12 cellular contexts compared by ENCODE assay signal in the genomic region with DNA sequence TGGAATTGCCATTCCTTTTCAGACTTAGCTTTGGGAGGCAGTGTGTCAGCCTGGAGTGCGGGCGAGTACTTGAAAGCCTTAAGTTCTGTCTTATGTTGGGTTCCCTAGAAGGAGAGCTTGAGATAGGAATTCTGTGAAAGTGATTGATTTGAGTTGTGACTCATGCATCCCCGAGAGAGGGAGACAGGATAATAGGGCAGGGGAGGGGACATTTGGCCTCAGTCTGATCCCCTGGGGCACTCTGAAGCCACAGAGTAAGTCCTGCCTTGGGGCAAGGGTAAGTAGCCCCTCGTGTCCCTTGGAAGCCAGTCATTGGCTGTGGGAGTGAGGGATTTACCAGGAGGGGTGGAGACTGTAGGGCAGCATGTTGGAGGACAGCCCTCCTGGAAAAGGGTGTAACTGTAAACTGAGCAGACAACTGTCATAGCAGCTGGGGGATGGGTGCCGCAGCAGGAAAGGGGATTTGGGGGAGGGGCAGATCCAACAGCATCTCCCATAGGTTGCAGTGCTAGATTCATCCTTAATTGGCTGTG. TPM values are rescaled to one million over a fixed set of nuclear protein-coding genes. Genes with fewer than 3 reads are reported as not detected.
DNase-seq lines count a peak whose midpoint lies in the region; FAIRE-seq and TF ChIP-seq lines count a peak whose summit lies in the region.
"Had no signal": no experiment of that assay in that cellular context is flagged by ENCODE, and none has a peak within 500 bp of the region (broad histone marks: within the 10 kb centered on the region; RNA-seq: fewer than 3 reads in every experiment).

No MANE protein-coding gene starts in this region.

- no peak for TF ChIP-seq CTCF in D721Med (IDR thresholded peaks at IDR 0.05; ENCODE audit: insufficient read depth, missing control alignments)

- H3K4me3 ChIP-seq in ectodermal cell (ENCODE audit: insufficient read depth, low read depth, low read length) = no peak overlapping the region
- H3K4me3 ChIP-seq in mucosa of rectum (ENCODE audit: low read length in 2 of 2) = no peak overlapping the region
- H3K4me3 ChIP-seq: GM12878 had no signal

- H3K27me3 ChIP-seq in ectodermal cell (ENCODE audit: control insufficient read depth, insufficient read depth, low read length, poor library complexity, severe bottlenecking) = no peaks in the 10 kb centered on the region
- H3K27me3 ChIP-seq in mucosa of rectum (ENCODE audit: control insufficient read depth in 2 of 2, insufficient read depth in 2 of 2, low read length in 2 of 2) = no peaks in the 10 kb centered on the region

- H3K27ac ChIP-seq in ectodermal cell (ENCODE audit: insufficient read depth, low read depth, low read length, poor library complexity, severe bottlenecking) (peak overlapping the region; percentile 85), mucosa of rectum (ENCODE audit: low read depth in 2 of 2, low read length in 2 of 2) (peak overlapping the region; percentile 61 to 72)

- H3K9me3 ChIP-seq in ectodermal cell (ENCODE audit: control insufficient read depth, low read length) (no peaks in the 10 kb centered on the region), mucosa of rectum (ENCODE audit: control insufficient read depth in 2 of 2, low read length in 2 of 2) (no peaks in the 10 kb centered on the region)

- WGBS in ectodermal cell, 2 experiments = 5 to 8% methylated on average over 5 of the region's 5 CpGs

- peak overlapping the region; percentile 40 to 47 for H3K9ac ChIP-seq in mucosa of rectum (ENCODE audit: low read depth in 1 of 2, low read length in 2 of 2)

- H3K4me1 ChIP-seq in ectodermal cell (ENCODE audit: control insufficient read depth, insufficient read depth, low read length) = peaks cover 24% of the 10 kb centered on the region
- peaks cover 34 to 48% of the 10 kb centered on the region in 2 donors for H3K4me1 ChIP-seq in mucosa of rectum (ENCODE audit: control insufficient read depth in 2 of 2, insufficient read depth in 2 of 2, low read length in 2 of 2)

- DNase-seq in D721Med (ENCODE audit: insufficient read length, low spot score) = peak; percentile 74
- DNase-seq in NCI-H226 = peak; percentile 58
- DNase-seq in Ammon's horn (ENCODE audit: low spot score) = no peak
- DNase-seq in activated CD4-positive, CD25-positive, alpha-beta regulatory T cell treated with anti-CD3 and anti-CD28 coated beads, Interleukin-2, amount 50 U/mL, for 72 hours = no peak
- DNase-seq in HuH-7.5 (ENCODE audit: low spot score) = no peak
- DNase-seq in dedifferentiated amniotic fluid mesenchymal stem cell (ENCODE audit: extremely low spot score) = no peak
- DNase-seq: activated naive CD4-positive, alpha-beta T cell; Kasumi-1 had no signal

- H3K36me3 ChIP-seq in ectodermal cell (ENCODE audit: control insufficient read depth, insufficient read depth, low read length) (no peaks in the 10 kb centered on the region), mucosa of rectum (ENCODE audit: control insufficient read depth in 2 of 2, insufficient read depth in 2 of 2, low read length in 2 of 2) (no peaks in the 10 kb centered on the region)

- FAIRE-seq in D721Med (lab: Jason Lieb, UNC) = peak; percentile 92
- FAIRE-seq: GM12878 had no signal

RNA-seq across cellular contexts. Expression of a gene that starts 44.0 kb away (rescaled TPM):
- polyA plus RNA-seq in ectodermal cell (2013, experiment 1 of 4) = 20.4 TPM
- polyA plus RNA-seq in ectodermal cell (2013, experiment 2 of 4) = 23.9 TPM
- polyA plus RNA-seq in ectodermal cell (2013, experiment 3 of 4) = 15.3 TPM
- polyA plus RNA-seq in ectodermal cell (2013, experiment 4 of 4) = 18.6 TPM

RNA-seq across cellular contexts. Expression of a gene that starts 50.0 kb away (rescaled TPM):
- not detected for polyA plus RNA-seq in ectodermal cell (2013, experiment 1 of 4)
- not detected for polyA plus RNA-seq in ectodermal cell (2013, experiment 2 of 4)
- polyA plus RNA-seq in ectodermal cell (2013, experiment 3 of 4) = not detected
- not detected for polyA plus RNA-seq in ectodermal cell (2013, experiment 4 of 4)
- polyA plus RNA-seq: GM12878, neural cell had no signal

Comparison
In these comparisons a context has a peak if more than half of its experiments do, and no peak if none do; other contexts are left out.
1. DNase-seq: peak in D721Med (single experiment) and NCI-H226 (single experiment); none in Ammon's horn (single experiment), activated CD4-positive, CD25-positive, alpha-beta regulatory T cell treated with anti-CD3 and anti-CD28 coated beads, Interleukin-2, amount 50 U/mL, for 72 hours (single experiment), HuH-7.5 (single experiment) and dedifferentiated amniotic fluid mesenchymal stem cell (single experiment).